1 cellular context compared by ENCODE assay signal in genomic region chr2:230537531-230537976, GRCh38.
TF ChIP-seq lines count a peak whose summit lies in the region.

No MANE protein-coding gene starts in this region.

TF ChIP-seq in GM12878, 131 proteins besides CTCF, POLR2A, EP300 and RAD21 (continued from another document and continues in another):
- TF ChIP-seq REST (IDR thresholded peaks at IDR 0.05; ENCODE audit: low read depth, low read length) (no peak), NRF1 (conservative IDR thresholded peaks at IDR 0.05; ENCODE audit: low read depth, low read length) (no peak), USF1 (IDR thresholded peaks at IDR 0.05; ENCODE audit: borderline replicate concordance, extremely low read length, insufficient read depth, low read depth, low read length) (no peak), WRNIP1 (IDR thresholded peaks at IDR 0.05; ENCODE audit: borderline replicate concordance, low read depth, low read length) (no peak), IKZF2 (IDR thresholded peaks at IDR 0.05) (peak; percentile 87 to 89), GABPA (IDR thresholded peaks at IDR 0.05; ENCODE audit: low read depth) (no peak), IRF3 (IDR thresholded peaks at IDR 0.05) (no peak), ZSCAN29 (IDR thresholded peaks at IDR 0.05) (no peak), MYC (IDR thresholded peaks at IDR 0.05; ENCODE audit: insufficient read depth, insufficient read length, insufficient replicate concordance, low read length, severe bottlenecking) (no peak), USF2 (IDR thresholded peaks at IDR 0.05; ENCODE audit: borderline replicate concordance, low read depth, low read length) (no peak), BMI1 (IDR thresholded peaks at IDR 0.05; ENCODE audit: borderline replicate concordance) (no peak), SPI1 (IDR thresholded peaks at IDR 0.05; ENCODE audit: borderline replicate concordance, insufficient read depth, low read depth, low read length) (no peak), YY1 (IDR thresholded peaks at IDR 0.05; ENCODE audit: low read depth, low read length) (no peak), SUZ12 (IDR thresholded peaks at IDR 0.05; ENCODE audit: unreplicated experiment) (no peak), STAT3 (IDR thresholded peaks at IDR 0.05; ENCODE audit: low read depth, low read length) (no peak), POU2F2 (IDR thresholded peaks at IDR 0.05; ENCODE audit: borderline replicate concordance, low read depth, low read length) (no peak; the same call in 2 of the 3 replicates), CHD1 (IDR thresholded peaks at IDR 0.05; ENCODE audit: low read depth, low read length) (no peak), EZH2 (IDR thresholded peaks at IDR 0.05; ENCODE audit: borderline replicate concordance, control insufficient read depth, low read depth, low read length) (no peak), ZNF207 (IDR thresholded peaks at IDR 0.05; ENCODE audit: borderline replicate concordance) (no peak; the same call in 1 of the 2 replicates), E2F8 (IDR thresholded peaks at IDR 0.05; ENCODE audit: low read depth, partially characterized antibody) (no peak), NR2F1 (conservative IDR thresholded peaks at IDR 0.05) (peak; percentile 68), SMAD5 (IDR thresholded peaks at IDR 0.05; ENCODE audit: low read depth) (no peak), SIN3A (IDR thresholded peaks at IDR 0.05; ENCODE audit: low read depth, low read length) (no peak), SRF (IDR thresholded peaks at IDR 0.05; ENCODE audit: low read depth in 2 of 2, low read length in 2 of 2) (no peak), BRCA1 (IDR thresholded peaks at IDR 0.05; ENCODE audit: low read depth, low read length) (no peak), MTA2 (IDR thresholded peaks at IDR 0.05; ENCODE audit: low read depth) (peak; percentile 85), PAX5 (IDR thresholded peaks at IDR 0.05; ENCODE audit: borderline replicate concordance, low read depth, low read length) (peak; percentile 84; the same call in 1 of the 2 replicates), NFYA (IDR thresholded peaks at IDR 0.05; ENCODE audit: borderline replicate concordance, low read depth, low read length) (no peak), ZBTB33 (IDR thresholded peaks at IDR 0.05) (no peak), JUND (IDR thresholded peaks at IDR 0.05; ENCODE audit: low read depth, low read length) (no peak), NR2C2 (IDR thresholded peaks at IDR 0.05; ENCODE audit: borderline replicate concordance, control insufficient read depth, insufficient read length, low read depth) (no peak), SIX5 (IDR thresholded peaks at IDR 0.05; ENCODE audit: low read depth, low read length, severe bottlenecking) (no peak), MXI1 (IDR thresholded peaks at IDR 0.05; ENCODE audit: low read depth, low read length) (0 out of 2 replicates have a peak, but pooled peaks have one; percentile 35), TBL1XR1 (IDR thresholded peaks at IDR 0.05; ENCODE audit: low read depth, low read length) (peak; percentile 58; the same call in 1 of the 2 replicates), POLR2AphosphoS5 (IDR thresholded peaks at IDR 0.05; ENCODE audit: low read length) (no peak), NBN (IDR thresholded peaks at IDR 0.05) (peak; percentile 63; the same call in 1 of the 2 replicates), SUPT20H (IDR thresholded peaks at IDR 0.05; ENCODE audit: borderline replicate concordance, control insufficient read depth, low read depth, low read length) (no peak), RB1 (IDR thresholded peaks at IDR 0.05; ENCODE audit: borderline replicate concordance) (no peak), NR2C1 (IDR thresholded peaks at IDR 0.05) (no peak), NKRF (conservative IDR thresholded peaks at IDR 0.05) (no peak), KLF5 (IDR thresholded peaks at IDR 0.05; ENCODE audit: partially characterized antibody) (no peak), BHLHE40 (IDR thresholded peaks at IDR 0.05; ENCODE audit: borderline replicate concordance in 1 of 2, low read depth in 2 of 2, low read length in 1 of 2) (peak; percentile 85 to 87), HSF1 (IDR thresholded peaks at IDR 0.05; ENCODE audit: low read depth, low read length) (no peak), STAT1 (conservative IDR thresholded peaks at IDR 0.05) (no peak), ATF3 (IDR thresholded peaks at IDR 0.05; ENCODE audit: borderline replicate concordance, extremely low read depth, low read depth, low read length) (no peak), KDM1A (IDR thresholded peaks at IDR 0.05; ENCODE audit: borderline replicate concordance) (no peak)
